In the genomic region with DNA sequence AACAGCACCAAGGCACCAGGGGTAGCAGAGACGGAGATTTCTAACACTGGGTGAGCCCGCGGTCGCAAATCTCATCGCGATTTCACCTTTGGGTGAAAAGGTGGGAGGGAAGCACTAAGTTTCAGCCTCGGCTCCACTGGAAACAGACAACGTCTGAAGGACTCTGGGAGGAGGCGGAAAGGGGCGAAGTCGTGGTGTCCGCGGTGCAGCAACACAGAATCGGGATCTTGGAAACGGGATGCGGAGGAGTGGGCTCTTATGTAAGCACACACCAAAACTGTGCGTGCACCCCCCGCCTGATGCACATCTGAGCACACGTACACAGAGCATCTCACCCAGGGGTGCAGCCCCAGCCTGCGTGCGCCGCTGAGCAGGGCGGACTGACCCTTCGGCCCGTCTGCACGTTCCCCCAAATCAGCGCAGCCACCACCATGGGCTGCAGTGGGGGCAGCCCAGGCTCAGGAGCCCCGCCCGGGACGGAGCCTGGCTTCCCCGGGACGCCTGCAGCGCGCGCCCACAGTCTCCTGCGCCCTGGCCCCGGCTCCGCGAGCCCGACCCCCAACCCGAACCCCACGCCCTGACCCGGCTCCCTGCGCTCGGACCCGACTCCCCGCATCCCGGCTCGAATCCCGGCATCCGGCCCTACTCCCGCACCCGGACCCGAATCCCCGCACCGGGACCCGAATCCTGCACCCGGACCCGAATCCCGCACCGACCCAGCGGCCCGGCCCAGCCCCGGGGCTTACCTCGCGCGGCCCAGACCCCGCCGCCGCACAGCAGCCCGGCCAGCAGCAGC, we compare ENCODE assay signal across 8 cellular contexts. TPM values are rescaled to one million over a fixed set of nuclear protein-coding genes. Genes with fewer than 3 reads are reported as not detected.
DNase-seq lines count a peak whose midpoint lies in the region; ATAC-seq, FAIRE-seq and TF ChIP-seq lines count a peak whose summit lies in the region.

No MANE protein-coding gene starts in this region.

- H3K4me1 ChIP-seq in Peyer's patch, result peaks cover 0 to 50% (median 9%) of the 10 kb centered on the region in 4 donors
- peaks cover 20 to 24% of the 10 kb centered on the region in 2 donors for H3K4me1 ChIP-seq in kidney (ENCODE audit: control insufficient read depth in 1 of 2, insufficient read depth in 1 of 2, low read depth in 1 of 2, low read length in 2 of 2)

- no peak for TF ChIP-seq POLR2A in Peyer's patch (IDR thresholded peaks at IDR 0.05)

- peaks cover 9% of the 10 kb centered on the region for H3K27me3 Mint-ChIP-seq in brain

- H3K4me3 Mint-ChIP-seq in brain, result peak overlapping the region; percentile 94 to 98 (median 97)

- TF ChIP-seq CTCF in BJ (IDR thresholded peaks at IDR 0.05; ENCODE audit: insufficient read depth, low read depth, low read length) (no peak), Peyer's patch (IDR thresholded peaks at IDR 0.05) (no peak), brain (conservative IDR thresholded peaks at IDR 0.05) (no peak), kidney (IDR thresholded peaks at IDR 0.05; ENCODE audit: borderline replicate concordance, extremely low read depth, insufficient read depth) (no peak)

- ATAC-seq in GM21723 (IDR thresholded peaks at IDR 0.05; ENCODE audit: unreplicated experiment), result peak; percentile 23
- ATAC-seq in GM19463 (IDR thresholded peaks at IDR 0.05; ENCODE audit: unreplicated experiment), result no peak

- intact Hi-C loops in kidney (cut with DNase I), result no loop called here

- H3K9me3 ChIP-seq in Peyer's patch (no peaks in the 10 kb centered on the region), kidney (ENCODE audit: control insufficient read depth in 1 of 2, low read length in 2 of 2) (no peaks in the 10 kb centered on the region)

- H3K27ac ChIP-seq in Peyer's patch (peak overlapping the region; percentile 79 to 98 (median 91)), kidney (ENCODE audit: low read depth in 2 of 2, low read length in 2 of 2) (peak overlapping the region in 1 of 2 donors; percentile 76)

- peaks cover 11% of the 10 kb centered on the region for H3K36me3 Mint-ChIP-seq in brain

- peaks cover 54% of the 10 kb centered on the region for H3K4me1 Mint-ChIP-seq in brain

- H3K27me3 ChIP-seq in BJ (ENCODE audit: control insufficient read depth, insufficient read depth, low read length) (no peaks in the 10 kb centered on the region), Peyer's patch (no peaks in the 10 kb centered on the region)

- POLR2A ChIA-PET in BJ (lab: Charles Lee), result no interaction called here

- CTCF ChIA-PET in BJ (lab: Yijun Ruan, JAX), result interaction anchor here (1.2 kb wide), 1 partner anchor 51 kb away, joined by 3 read pairs; no protein-coding TSS in a partner anchor

- FAIRE-seq in kidney (lab: Jason Lieb, UNC), result no peak

- H3K27ac Mint-ChIP-seq in brain, result peak overlapping the region; percentile 92 to 96 (median 95)

- H3K36me3 ChIP-seq in BJ (ENCODE audit: control insufficient read depth, insufficient read depth, low read length) (no peaks in the 10 kb centered on the region), Peyer's patch (no peaks in the 10 kb centered on the region), kidney (ENCODE audit: control insufficient read depth in 1 of 2, insufficient read depth in 2 of 2, low read length in 2 of 2) (no peaks in the 10 kb centered on the region)

- H3K4me3 ChIP-seq in BJ (ENCODE audit: low read depth, low read length), result peak overlapping the region; percentile 57
- peak overlapping the region; percentile 84 to 97 (median 94) for H3K4me3 ChIP-seq in Peyer's patch
- H3K4me3 ChIP-seq in kidney (ENCODE audit: low read length in 2 of 2), result peak overlapping the region; percentile 80 to 90

- DNase-seq in BJ (ENCODE audit: low read depth), result no peak
- DNase-seq in Peyer's patch, result peak; percentile 32 to 61 (median 51)
- peak; percentile 83 for DNase-seq in kidney
- peak; percentile 43 to 47 for DNase-seq in stimulated activated CD4-positive, alpha-beta T cell treated with anti-CD3 and anti-CD28 coated beads, Interleukin-2, amount 100 ng/mL, for 24 hours
- no peak for DNase-seq in NCI-H446 treated with DMSO at 0.1 percent for 48 hours (lab: John Stamatoyannopoulos, UW)

- peaks cover 0 to 4% (median 0%) of the 10 kb centered on the region in 5 experiments for H3K9me3 Mint-ChIP-seq in brain

- peak overlapping the region; percentile 49 to 67 for H3K9ac ChIP-seq in kidney (ENCODE audit: low read length in 2 of 2)

RNA-seq across cellular contexts. Expression of gene CLSTN1, which starts 0.7 kb away (rescaled TPM):
- polyA plus RNA-seq in BJ (2011; rRNA removed) (25.9 and 34.3 TPM in 2 replicates), brain (ENCODE audit: insufficient read depth, low read depth, low replicate concordance) (416 TPM), kidney (ENCODE audit: insufficient read depth, low read depth, low replicate concordance) (114 TPM)
- polyA minus RNA-seq in BJ (2011; rRNA and poly(A)+ RNA removed), result 30.2 and 47.0 TPM in 2 replicates
- total RNA-seq in Peyer's patch (100 to 1,000 TPM in 2 of 4 donors, 10 to 100 TPM in 2; 47.9 to 107 (median 103) TPM), kidney (158 TPM)

Comparison
In these comparisons a context has a peak if more than half of its experiments do, and no peak if none do; other contexts are left out.
1. DNase-seq: peak in Peyer's patch (3 of 3), kidney (single experiment) and stimulated activated CD4-positive, alpha-beta T cell treated with anti-CD3 and anti-CD28 coated beads, Interleukin-2, amount 100 ng/mL, for 24 hours (2 of 2); none in BJ (single experiment) and NCI-H446 treated with DMSO at 0.1 percent for 48 hours (single experiment).
2. Peak in every context shown above with its lines, with median percentiles within 50 percentile points of each other: H3K4me3 ChIP-seq.